29 cellular contexts compared by ENCODE assay signal in genomic region chr12:125100551-125101434, GRCh38. TPM values are rescaled to one million over a fixed set of nuclear protein-coding genes. Genes with fewer than 3 reads are reported as not detected.
DNase-seq lines count a peak whose midpoint lies in the region; ATAC-seq, FAIRE-seq and TF ChIP-seq lines count a peak whose summit lies in the region.
"Had no signal": no experiment of that assay in that cellular context is flagged by ENCODE, and none has a peak within 500 bp of the region (broad histone marks: within the 10 kb centered on the region; RNA-seq: fewer than 3 reads in every experiment).

No MANE protein-coding gene starts in this region.

- ATAC-seq in GM23338 (no peak), foreskin keratinocyte (peak; percentile 60)
- ATAC-seq: natural killer cell; stimulated activated naive CD8-positive, alpha-beta T cell treated with anti-CD3 and anti-CD28 coated beads, Interleukin-15, Interleukin-2, amounts not matched to agents 100 U/mL and 50 U/mL, for 24 hours had no signal

- 0 out of 2 replicates have a peak, but pooled peaks cover 7% of the 10 kb centered on the region for H3F3A ChIP-seq in GM23338 (replicated peaks; ENCODE audit: low read depth)
- H3F3A ChIP-seq in neural progenitor cell (ENCODE audit: low read depth), result peaks cover 10% of the 10 kb centered on the region

- no peak for FAIRE-seq in GM12891 (lab: Jason Lieb, UNC)
- FAIRE-seq: GM12892 had no signal

- H3K4me2 ChIP-seq in GM23338 (no peak overlapping the region), neural progenitor cell (peak overlapping the region; percentile 27)
- H3K4me2 ChIP-seq: KMS-11, PC-9 had no signal

- no peaks in the 10 kb centered on the region for H3K9me2 ChIP-seq in GM23338 (ENCODE audit: insufficient read depth)

- no peak for TF ChIP-seq CTCF in GM23338 (conservative IDR thresholded peaks at IDR 0.05; ENCODE audit: low read depth in 2 of 2)
- no peak for TF ChIP-seq CTCF in foreskin keratinocyte (conservative IDR thresholded peaks at IDR 0.05)
- no peak for TF ChIP-seq CTCF in neural progenitor cell (IDR thresholded peaks at IDR 0.05)

- no peak overlapping the region for H3K4me3 Mint-ChIP-seq in GM23338
- H3K4me3 Mint-ChIP-seq in neural progenitor cell, result no peak overlapping the region
- H3K4me3 Mint-ChIP-seq: B cell; HFFc6; memory B cell; natural killer cell; T-helper 1 cell treated with Interleukin-12 subunit alpha and Interleukin-12 subunit beta and Interleukin-4 antibody, amounts not matched to agents 30 μg/mL and 1 μg/mL, for 36 hours had no signal

- H3K4me1 ChIP-seq in GM23338 (ENCODE audit: insufficient read depth), result no peaks in the 10 kb centered on the region
- peaks cover 3% of the 10 kb centered on the region for H3K4me1 ChIP-seq in foreskin keratinocyte
- H3K4me1 ChIP-seq in neural progenitor cell, result peaks cover 18% of the 10 kb centered on the region
- H3K4me1 ChIP-seq: parathyroid adenoma, sigmoid colon, SJSA1, tibial artery had no signal

- H3K36me3 ChIP-seq in GM23338 (ENCODE audit: insufficient read depth) (peaks cover 10% of the 10 kb centered on the region), neural progenitor cell (no peaks in the 10 kb centered on the region)

- H3K27me3 ChIP-seq in GM23338 (ENCODE audit: insufficient read depth), result no peaks in the 10 kb centered on the region
- H3K27me3 ChIP-seq in foreskin keratinocyte, result no peaks in the 10 kb centered on the region
- H3K27me3 ChIP-seq in neural progenitor cell, result no peaks in the 10 kb centered on the region
- H3K27me3 ChIP-seq: esophagus squamous epithelium, sigmoid colon, SJSA1, tibial artery had no signal

- no peak overlapping the region for H3K4me3 ChIP-seq in GM23338
- no peak overlapping the region for H3K4me3 ChIP-seq in neural progenitor cell
- H3K4me3 ChIP-seq: esophagus squamous epithelium, PC-9, sigmoid colon, SJSA1, tibial artery had no signal

- H3K9me3 ChIP-seq in neural progenitor cell (ENCODE audit: low read depth), result no peaks in the 10 kb centered on the region
- H3K9me3 ChIP-seq: esophagus squamous epithelium, sigmoid colon, SJSA1, tibial artery had no signal

- peaks cover 15% of the 10 kb centered on the region; the same call in 2 of the 3 replicates for H3K4me1 Mint-ChIP-seq in GM23338
- H3K4me1 Mint-ChIP-seq in neural progenitor cell, result peaks cover 10% of the 10 kb centered on the region
- H3K4me1 Mint-ChIP-seq: B cell, memory B cell had no signal

- H3K36me3 Mint-ChIP-seq in GM23338 (ENCODE audit: low read depth), result peaks cover 22% of the 10 kb centered on the region
- H3K36me3 Mint-ChIP-seq in neural progenitor cell, result peaks cover 14% of the 10 kb centered on the region
- H3K36me3 Mint-ChIP-seq: natural killer cell had no signal

- no peak overlapping the region for H3K27ac ChIP-seq in GM23338 (ENCODE audit: low read depth)
- peak overlapping the region; percentile 25 for H3K27ac ChIP-seq in foreskin keratinocyte
- H3K27ac ChIP-seq in neural progenitor cell, result no peak overlapping the region
- H3K27ac ChIP-seq: esophagus squamous epithelium, KMS-11, parathyroid adenoma, PC-9, sigmoid colon, SJSA1, tibial artery had no signal

- H2AFZ ChIP-seq in GM23338, result no peak overlapping the region
- H2AFZ ChIP-seq in neural progenitor cell (replicated peaks), result no peak overlapping the region
- H2AFZ ChIP-seq: parathyroid adenoma, PC-9 had no signal

- peak overlapping the region; percentile 79; the same call in 1 of the 2 replicates for H3K27ac Mint-ChIP-seq in GM23338
- no peak overlapping the region for H3K27ac Mint-ChIP-seq in neural progenitor cell
- H3K27ac Mint-ChIP-seq: B cell; HFFc6; memory B cell; natural killer cell; T-helper 1 cell treated with Interleukin-12 subunit alpha and Interleukin-12 subunit beta and Interleukin-4 antibody, amounts not matched to agents 30 μg/mL and 1 μg/mL, for 36 hours had no signal

- H3K27me3 Mint-ChIP-seq in GM23338 (ENCODE audit: insufficient read depth, low read depth, poor library complexity), result peaks cover 10% of the 10 kb centered on the region
- H3K27me3 Mint-ChIP-seq in neural progenitor cell (ENCODE audit: insufficient read depth, low read depth), result peaks cover 6% of the 10 kb centered on the region
- H3K27me3 Mint-ChIP-seq: B cell, memory B cell had no signal

- H3K79me2 ChIP-seq in GM23338 (replicated peaks; ENCODE audit: insufficient read depth) (peaks cover 39% of the 10 kb centered on the region), neural progenitor cell (ENCODE audit: low read depth) (no peaks in the 10 kb centered on the region)

- H3K9ac ChIP-seq in neural progenitor cell, result no peak overlapping the region
- H3K9ac ChIP-seq: KMS-11, parathyroid adenoma had no signal

- DNase-seq in GM23338 (ENCODE audit: low spot score), result no peak
- peak; percentile 85 for DNase-seq in NCI-H82 (lab: John Stamatoyannopoulos, UW)
- peak in 1 of 2 donors; percentile 54 for DNase-seq in foreskin keratinocyte
- DNase-seq in neural progenitor cell (ENCODE audit: low spot score), result peak; percentile 16
- DNase-seq in GM12891 (ENCODE audit: insufficient read length, low spot score), result no peak
- DNase-seq in GM19238 (ENCODE audit: insufficient read length, low spot score), result no peak
- no peak for DNase-seq in iPS-NIHi7 (ENCODE audit: extremely low spot score)
- DNase-seq: activated CD4-positive, alpha-beta T cell treated with anti-CD3 and anti-CD28 coated beads, Interleukin-2, amount 50 U/mL, for 4 hours; amniotic stem cell; caudate nucleus; esophagus squamous epithelium; GF-D8; head of caudate nucleus; HFFc6; natural killer cell; NCI-H1092 treated with DMSO at 0.1 percent for 48 hours; NCI-H748 treated with DMSO at 0.1 percent for 48 hours; PC-9; sigmoid colon; stimulated activated CD4-positive, alpha-beta T cell treated with anti-CD3 and anti-CD28 coated beads, Interleukin-2, amount 100 ng/mL, for 24 hours; stimulated activated naive CD8-positive, alpha-beta T cell treated with anti-CD3 and anti-CD28 coated beads, Interleukin-15, Interleukin-2, amounts not matched to agents 100 U/mL and 50 U/mL, for 24 hours; tibial artery had no signal

- peaks cover 23% of the 10 kb centered on the region for H4K20me1 ChIP-seq in GM23338 (replicated peaks; ENCODE audit: insufficient read depth)
- peaks cover 8% of the 10 kb centered on the region for H4K20me1 ChIP-seq in neural progenitor cell (ENCODE audit: low read depth)

- no peak for TF ChIP-seq POLR2A in GM12891 (IDR thresholded peaks at IDR 0.05; ENCODE audit: low read depth, low read length)

- H3K9me3 Mint-ChIP-seq in GM23338, result peaks cover 3% of the 10 kb centered on the region; the same call in 2 of the 3 replicates
- no peaks in the 10 kb centered on the region for H3K9me3 Mint-ChIP-seq in neural progenitor cell
- H3K9me3 Mint-ChIP-seq: HFFc6; memory B cell; natural killer cell; T-helper 1 cell treated with Interleukin-12 subunit alpha and Interleukin-12 subunit beta and Interleukin-4 antibody, amounts not matched to agents 30 μg/mL and 1 μg/mL, for 36 hours had no signal

TF ChIP-seq in GM23338, 12 proteins besides CTCF, POLR2A, EP300 and RAD21 (continues in another document):
- TF ChIP-seq ETS1 (IDR thresholded peaks at IDR 0.05) (no peak), POLR2AphosphoS5 (IDR thresholded peaks at IDR 0.05; ENCODE audit: low read depth) (no peak), NANOG (IDR thresholded peaks at IDR 0.05; ENCODE audit: borderline replicate concordance) (no peak)

TF ChIP-seq in GM12891, 5 proteins besides CTCF, POLR2A, EP300 and RAD21:
- TF ChIP-seq POLR2AphosphoS5 (IDR thresholded peaks at IDR 0.05; ENCODE audit: low read depth, low read length) (no peak), POU2F2 (IDR thresholded peaks at IDR 0.05; ENCODE audit: low read depth, low read length) (no peak), TAF1 (IDR thresholded peaks at IDR 0.05; ENCODE audit: low read depth, low read length) (no peak), PAX5 (IDR thresholded peaks at IDR 0.05; ENCODE audit: insufficient read depth, low read length, severe bottlenecking) (no peak), SPI1 (IDR thresholded peaks at IDR 0.05; ENCODE audit: low read depth, low read length) (no peak)

RNA-seq across cellular contexts. Expression of gene AACS, which starts 35.6 kb away (rescaled TPM):
- total RNA-seq in GM23338 (2014; rRNA removed; shearing (Covaris generic)), result 64.4 and 64.5 TPM in 2 replicates
- polyA plus RNA-seq in GM23338 (2016; fragmentation: Nextera tagmentation; extraction: Ambion mirVana) (31.1 and 33.0 TPM in 2 replicates), foreskin keratinocyte (35.6 and 40.5 TPM in 2 replicates)
- total RNA-seq in foreskin keratinocyte (43.1 and 52.3 TPM in 2 replicates), neural progenitor cell (ENCODE audit: low replicate concordance) (16.6 and 22.9 TPM in 2 replicates)
- polyA plus RNA-seq in GM12891 (2012; ENCODE audit: low read depth, missing spikeins), result 18.3 TPM

Comparison
In these comparisons a context has a peak if more than half of its experiments do, and no peak if none do; other contexts are left out.
1. DNase-seq: peak in NCI-H82 (single experiment) and neural progenitor cell (single experiment); none in GM23338 (single experiment), GM12891 (single experiment), GM19238 (single experiment) and iPS-NIHi7 (single experiment).